In the genomic region with DNA sequence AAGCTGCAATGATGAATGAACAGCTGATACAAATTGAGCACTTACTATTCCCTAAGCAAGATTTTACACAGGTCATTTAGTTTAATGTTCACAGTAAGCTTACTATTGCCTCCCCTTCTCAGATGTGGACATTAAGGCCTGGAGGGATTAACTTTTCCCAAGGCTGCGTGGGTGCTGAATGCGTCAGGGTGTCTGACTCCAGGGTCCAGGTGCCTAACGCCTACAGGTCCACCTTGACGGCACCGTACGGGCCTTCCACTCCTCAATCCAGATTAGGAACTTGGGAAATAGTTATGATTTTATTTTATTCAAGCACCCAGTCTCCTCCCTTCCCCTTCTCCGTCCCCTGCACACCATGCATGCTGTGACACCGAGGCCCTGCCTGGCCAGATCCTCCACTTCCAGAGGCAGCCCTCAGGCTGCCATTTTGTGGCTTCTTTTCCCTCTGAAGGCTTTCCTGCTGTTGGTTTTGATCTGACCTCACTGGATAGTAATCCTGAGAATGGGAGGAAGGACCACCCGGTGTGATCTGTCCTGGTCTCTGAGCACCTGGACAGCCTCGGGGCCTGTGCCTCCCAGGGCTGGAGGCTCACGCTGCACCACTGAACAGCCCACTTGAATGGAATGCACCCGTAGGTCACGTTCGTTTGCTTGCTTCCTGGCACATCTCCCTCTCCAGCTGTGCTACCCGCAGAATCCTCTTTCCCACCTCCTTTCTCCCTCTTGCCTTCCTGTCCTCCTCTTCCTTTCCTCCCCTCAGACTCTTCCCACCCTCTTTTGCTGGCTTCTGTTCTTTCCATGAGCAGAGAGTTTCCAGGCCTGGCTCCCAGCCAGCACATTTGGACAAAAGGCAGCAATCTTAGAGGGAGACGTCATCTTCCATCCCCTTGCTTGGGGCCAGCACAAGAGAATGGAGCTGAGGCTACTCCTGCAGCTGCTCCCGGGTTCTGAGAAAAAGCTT, we compare ENCODE assay signal across 9 cellular contexts. TPM values are rescaled to one million over a fixed set of nuclear protein-coding genes. Genes with fewer than 3 reads are reported as not detected.
DNase-seq lines count a peak whose midpoint lies in the region; ATAC-seq and TF ChIP-seq lines count a peak whose summit lies in the region.
"Had no signal": no experiment of that assay in that cellular context is flagged by ENCODE, and none has a peak within 500 bp of the region (broad histone marks: within the 10 kb centered on the region; RNA-seq: fewer than 3 reads in every experiment).

No MANE protein-coding gene starts in this region.

- peaks cover 0 to 3% (median 0%) of the 10 kb centered on the region in 7 donors for H3K9me3 Mint-ChIP-seq in CD14-positive monocyte

- peaks cover 4% of the 10 kb centered on the region for H3K4me1 Mint-ChIP-seq in CD14-positive monocyte

- DNase-seq in ACHN = peak; percentile 95
- peak; percentile 20 to 95 (median 89) for DNase-seq in NCI-H1417 (lab: John Stamatoyannopoulos, UW)
- DNase-seq in cerebellum (ENCODE audit: low spot score) = peak; percentile 41
- DNase-seq in left kidney (ENCODE audit: low read depth, low spot score) = peak; percentile 89
- peak; percentile 57 to 62 for DNase-seq in thyroid gland
- DNase-seq in D341Med (ENCODE audit: low spot score) = no peak
- DNase-seq in CD14-positive monocyte (ENCODE audit: low spot score) = no peak

- TF ChIP-seq POLR2A in thyroid gland (IDR thresholded peaks at IDR 0.05) = no peak

- no peak for ATAC-seq in GM18498 (IDR thresholded peaks at IDR 0.05; ENCODE audit: unreplicated experiment)

- no peaks in the 10 kb centered on the region for H3K36me3 Mint-ChIP-seq in CD14-positive monocyte

- H3K27ac ChIP-seq in thyroid gland = peak overlapping the region in 1 of 3 donors; percentile 1

- H3K4me3 Mint-ChIP-seq in CD14-positive monocyte = no peak overlapping the region

- no peak overlapping the region for H3K4me3 ChIP-seq in thyroid gland (replicated peaks in 1 of 3)

- 50% methylated on average over 17 of the region's 17 CpGs for whole genome bisulfite sequencing in thyroid gland, 2 donors

- in situ Hi-C loops in ACHN (cut with HindIII; ENCODE audit: low pct_ligation_motif_present, low pct_unique_long_range_greater_than_20kb, low sequenced_read_pairs) = loop anchor here (25.0 kb wide), 1 partner anchor 114 kb away; no protein-coding TSS in a partner anchor

- H3K4me1 ChIP-seq in thyroid gland = peaks cover 0 to 10% of the 10 kb centered on the region in 2 donors

- H3K9me3 ChIP-seq in thyroid gland = no peaks in the 10 kb centered on the region

- peak overlapping the region in 1 of 7 donors; percentile 10 for H3K27ac Mint-ChIP-seq in CD14-positive monocyte

- no peaks in the 10 kb centered on the region for H3K36me3 ChIP-seq in thyroid gland

- no peaks in the 10 kb centered on the region for H3K27me3 ChIP-seq in thyroid gland

- no peak for TF ChIP-seq CTCF in thyroid gland (IDR thresholded peaks at IDR 0.05)
- no peak for TF ChIP-seq CTCF in CD14-positive monocyte (IDR thresholded peaks at IDR 0.05)

- H3K27me3 Mint-ChIP-seq in CD14-positive monocyte (ENCODE audit: low read depth in 3 of 3) = peaks cover 5 to 17% (median 13%) of the 10 kb centered on the region in 3 donors

- intact Hi-C loops in thyroid gland (cut with DNase I) = no loop called here
- intact Hi-C loops in CD14-positive monocyte (cut with micrococcal nuclease) = no loop called here

RNA-seq across cellular contexts. Expression of a gene that starts 14.4 kb away (rescaled TPM):
- 31.7 TPM for total RNA-seq in cerebellum
- total RNA-seq in thyroid gland = 10 to 100 TPM in 1 of 4 donors, 1 to 10 TPM in 3; 2.0 to 10.9 (median 5.1) TPM
- polyA plus RNA-seq in CD14-positive monocyte = not detected
- total RNA-seq: activated CD8-positive, alpha-beta memory T cell treated with anti-CD3 and anti-CD28 coated beads for 36 hours had no signal

RNA-seq across cellular contexts. Expression of a gene that starts 46.6 kb away (rescaled TPM):
- total RNA-seq in cerebellum = 15.0 TPM
- 10 to 100 TPM; 19.9 to 46.1 (median 32.7) TPM for total RNA-seq in thyroid gland
- polyA plus RNA-seq in CD14-positive monocyte = 10 to 100 TPM; 18.3 to 28.7 TPM

Comparison
In these comparisons a context has a peak if more than half of its experiments do, and no peak if none do; other contexts are left out.
1. DNase-seq: peak in ACHN (single experiment), NCI-H1417 (3 of 3), cerebellum (single experiment), left kidney (single experiment) and thyroid gland (2 of 2); none in D341Med (single experiment) and CD14-positive monocyte (single experiment).